ENCODE assay signal across 34 cellular contexts in the genomic region with DNA sequence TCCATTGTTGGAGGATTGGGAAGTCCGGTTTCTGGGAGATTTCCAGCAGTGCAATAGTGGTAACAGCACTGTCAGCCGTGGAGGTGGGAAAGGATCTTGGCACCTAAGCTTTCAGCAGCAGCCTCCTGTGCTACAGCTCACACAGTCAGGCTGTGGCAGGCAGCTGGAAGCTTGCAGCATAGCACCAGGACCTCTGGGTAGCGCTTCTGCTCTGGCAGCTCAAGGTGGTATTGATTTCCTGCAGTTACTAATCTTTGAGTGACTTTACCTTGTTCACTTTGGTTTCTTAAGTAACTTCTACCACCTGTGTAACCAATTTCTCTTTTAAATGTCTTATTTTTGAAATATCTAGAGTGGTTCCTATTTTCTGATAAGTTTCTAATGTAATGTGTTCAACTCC.
"Had no signal": no experiment of that assay in that cellular context is flagged by ENCODE, and none has a peak within 500 bp of the region (broad histone marks: within the 10 kb centered on the region; RNA-seq: fewer than 3 reads in every experiment).

No MANE protein-coding gene starts in this region.

- H3K4me1 ChIP-seq: adrenal gland, ascending aorta, body of pancreas, breast epithelium had no signal

- DNase-seq: activated effector memory CD4-positive, alpha-beta T cell treated with anti-CD3 and anti-CD28 coated beads, Interleukin-2, amount 50 U/mL, for 16 hours; activated effector memory CD4-positive, alpha-beta T cell treated with Interleukin-2 at 50 U/mL for 16 hours; activated gamma-delta T cell; activated gamma-delta T cell treated with Interleukin-2 at 50 U/mL for 16 hours; activated naive CD4-positive, alpha-beta T cell; activated naive CD4-positive, alpha-beta T cell treated with anti-CD3 and anti-CD28 coated beads for 36 hours; activated naive CD4-positive, alpha-beta T cell treated with anti-CD3 and anti-CD28 coated beads, Interleukin-2, amount 10 ng/mL, durations not matched to agents 7 days and 5 days; activated naive CD4-positive, alpha-beta T cell treated with anti-CD3 and anti-CD28 coated beads, Interleukin-2, amount 50 U/mL, for 16 hours; activated naive CD4-positive, alpha-beta T cell treated with Interleukin-2 at 50 U/mL for 16 hours; activated naive CD8-positive, alpha-beta T cell treated with anti-CD3 and anti-CD28 coated beads for 36 hours; activated naive CD8-positive, alpha-beta T cell treated with anti-CD3 and anti-CD28 coated beads, Interleukin-2, amount 10 ng/mL, durations not matched to agents 7 days and 5 days; activated naive CD8-positive, alpha-beta T cell treated with anti-CD3 and anti-CD28 coated beads, Interleukin-2, amount 50 U/mL, for 24 hours; activated T-cell treated with anti-CD3 and anti-CD28 coated beads, Interleukin-2, amount 50 U/mL, for 1 hour; activated T-cell treated with anti-CD3 and anti-CD28 coated beads, Interleukin-2, amount 50 U/mL, for 24 hours; activated T-cell treated with anti-CD3 and anti-CD28 coated beads, Interleukin-2, amount 50 U/mL, for 4 hours; activated T-cell treated with anti-CD3 and anti-CD28 coated beads, Interleukin-2, amount 50 U/mL, for 48 hours; activated T-cell treated with anti-CD3 and anti-CD28 coated beads, Interleukin-2, amount 50 U/mL, for 72 hours; adrenal gland; amniotic stem cell; amygdala; anterior cingulate cortex; aorta; brain microvascular endothelial cell; caudate nucleus; central memory CD4-positive, alpha-beta T cell; cerebellar nuclear complex had no signal

- H3K36me3 ChIP-seq: adrenal gland, ascending aorta, brain microvascular endothelial cell, breast epithelium, cardiac muscle cell had no signal

- H3K9me3 ChIP-seq: adrenal gland, body of pancreas had no signal

- H3K27ac ChIP-seq: adrenal gland, ascending aorta, body of pancreas, brain microvascular endothelial cell, breast epithelium, cardiac muscle cell had no signal

- FAIRE-seq: astrocyte, bronchial epithelial cell had no signal

- H3K4me3 ChIP-seq: adrenal gland, ascending aorta, body of pancreas, breast epithelium, cardiac muscle cell had no signal

- ATAC-seq: activated naive CD4-positive, alpha-beta T cell treated with anti-CD3 and anti-CD28 coated beads, Interleukin-2, amount 50 U/mL, for 72 hours; activated naive CD8-positive, alpha-beta T cell treated with anti-CD3 and anti-CD28 coated beads, Interleukin-2, amount 50 U/mL, for 24 hours; activated T-cell treated with anti-CD3 and anti-CD28 coated beads, Interleukin-2, amount 50 U/mL, for 4 hours; activated T-cell treated with anti-CD3 and anti-CD28 coated beads, Interleukin-2, amount 50 U/mL, for 72 hours; activated T-helper 17 cell treated with anti-CD3 and anti-CD28 coated beads, Interleukin-2, amount 50 U/mL, for 72 hours; body of pancreas had no signal

- H3K27me3 ChIP-seq: adrenal gland, ascending aorta, body of pancreas, brain microvascular endothelial cell, breast epithelium, cardiac muscle cell had no signal
